Comparison of ENCODE assay signal across 1 cellular context in the genomic region with DNA sequence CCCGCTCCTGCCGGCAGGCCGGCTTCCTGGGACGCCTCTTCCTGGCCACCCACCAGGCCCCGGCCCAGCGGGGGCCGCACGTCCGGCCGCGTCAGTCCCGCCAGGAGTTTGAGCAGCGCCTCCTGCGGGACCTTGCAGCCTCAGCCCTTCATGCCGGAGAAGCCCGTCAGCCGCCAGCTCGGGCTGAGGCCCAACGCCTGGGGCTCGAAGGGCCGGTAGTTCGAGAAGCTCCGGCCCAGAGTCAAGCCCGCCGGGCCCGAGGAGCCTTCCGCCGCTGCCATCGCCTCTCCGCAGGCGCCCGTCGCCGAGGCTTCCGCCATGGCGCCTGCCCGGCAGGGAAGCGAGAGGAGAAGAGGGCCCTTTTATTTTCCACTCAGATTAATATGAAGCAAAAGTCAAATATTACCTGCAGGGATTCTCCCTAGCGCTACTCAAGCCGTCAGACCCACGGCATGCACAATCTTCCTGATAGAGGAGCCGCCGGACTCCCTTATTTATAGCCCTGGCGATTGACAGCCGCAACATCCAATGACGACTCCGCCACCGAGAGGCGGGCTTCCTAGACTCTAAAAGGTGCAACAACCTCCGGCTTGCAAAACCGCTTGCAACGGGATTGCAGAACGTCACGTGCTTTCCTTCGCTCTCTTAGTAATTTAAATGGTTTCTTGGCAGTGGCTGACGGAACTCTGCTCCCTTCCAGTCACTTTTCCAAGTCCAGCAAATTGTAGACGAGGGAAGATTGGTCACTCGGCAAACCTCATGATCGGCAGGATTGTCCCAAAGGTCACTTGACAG.
TF ChIP-seq lines count a peak whose summit lies in the region.

A gene with protein sequence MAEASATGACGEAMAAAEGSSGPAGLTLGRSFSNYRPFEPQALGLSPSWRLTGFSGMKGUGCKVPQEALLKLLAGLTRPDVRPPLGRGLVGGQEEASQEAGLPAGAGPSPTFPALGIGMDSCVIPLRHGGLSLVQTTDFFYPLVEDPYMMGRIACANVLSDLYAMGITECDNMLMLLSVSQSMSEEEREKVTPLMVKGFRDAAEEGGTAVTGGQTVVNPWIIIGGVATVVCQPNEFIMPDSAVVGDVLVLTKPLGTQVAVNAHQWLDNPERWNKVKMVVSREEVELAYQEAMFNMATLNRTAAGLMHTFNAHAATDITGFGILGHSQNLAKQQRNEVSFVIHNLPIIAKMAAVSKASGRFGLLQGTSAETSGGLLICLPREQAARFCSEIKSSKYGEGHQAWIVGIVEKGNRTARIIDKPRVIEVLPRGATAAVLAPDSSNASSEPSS (minus strand): TSS at position 467 of the 795 bp plus-strand sequence. CDS start 147 bp downstream, at position 320.

TF ChIP-seq in HepG2, 621 proteins besides CTCF, POLR2A, EP300 and RAD21 (continued from another document and continues in another):
- TF ChIP-seq, protein P1, sequence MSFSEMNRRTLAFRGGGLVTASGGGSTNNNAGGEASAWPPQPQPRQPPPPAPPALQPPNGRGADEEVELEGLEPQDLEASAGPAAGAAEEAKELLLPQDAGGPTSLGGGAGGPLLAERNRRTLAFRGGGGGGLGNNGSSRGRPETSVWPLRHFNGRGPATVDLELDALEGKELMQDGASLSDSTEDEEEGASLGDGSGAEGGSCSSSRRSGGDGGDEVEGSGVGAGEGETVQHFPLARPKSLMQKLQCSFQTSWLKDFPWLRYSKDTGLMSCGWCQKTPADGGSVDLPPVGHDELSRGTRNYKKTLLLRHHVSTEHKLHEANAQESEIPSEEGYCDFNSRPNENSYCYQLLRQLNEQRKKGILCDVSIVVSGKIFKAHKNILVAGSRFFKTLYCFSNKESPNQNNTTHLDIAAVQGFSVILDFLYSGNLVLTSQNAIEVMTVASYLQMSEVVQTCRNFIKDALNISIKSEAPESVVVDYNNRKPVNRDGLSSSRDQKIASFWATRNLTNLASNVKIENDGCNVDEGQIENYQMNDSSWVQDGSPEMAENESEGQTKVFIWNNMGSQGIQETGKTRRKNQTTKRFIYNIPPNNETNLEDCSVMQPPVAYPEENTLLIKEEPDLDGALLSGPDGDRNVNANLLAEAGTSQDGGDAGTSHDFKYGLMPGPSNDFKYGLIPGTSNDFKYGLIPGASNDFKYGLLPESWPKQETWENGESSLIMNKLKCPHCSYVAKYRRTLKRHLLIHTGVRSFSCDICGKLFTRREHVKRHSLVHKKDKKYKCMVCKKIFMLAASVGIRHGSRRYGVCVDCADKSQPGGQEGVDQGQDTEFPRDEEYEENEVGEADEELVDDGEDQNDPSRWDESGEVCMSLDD (CRISPR knock-in tag; IDR thresholded peaks at IDR 0.05; ENCODE audit: borderline replicate concordance) = no peak
- TF ChIP-seq SP5 (CRISPR knock-in tag; IDR thresholded peaks at IDR 0.05; ENCODE audit: borderline replicate concordance, low read depth) (no peak), SUZ12 (IDR thresholded peaks at IDR 0.05; ENCODE audit: low read depth, low read length) (no peak), ZNF263 (CRISPR knock-in tag; IDR thresholded peaks at IDR 0.05) (no peak), JUN (CRISPR knock-in tag; IDR thresholded peaks at IDR 0.05) (peak; percentile 40; the same call in 1 of the 2 replicates), MED8 (CRISPR knock-in tag; IDR thresholded peaks at IDR 0.05; ENCODE audit: insufficient replicate concordance) (peak; percentile 59), ETV5 (CRISPR knock-in tag; IDR thresholded peaks at IDR 0.05; ENCODE audit: borderline replicate concordance) (peak; percentile 47; the same call in 1 of the 2 replicates), FOSL2 (CRISPR knock-in tag; IDR thresholded peaks at IDR 0.05) (peak; percentile 65; the same call in 1 of the 2 replicates), SP2 (CRISPR knock-in tag; IDR thresholded peaks at IDR 0.05) (peak; percentile 93), ZNF326 (CRISPR knock-in tag; IDR thresholded peaks at IDR 0.05; ENCODE audit: borderline replicate concordance) (no peak), ZNF670 (CRISPR knock-in tag; IDR thresholded peaks at IDR 0.05; ENCODE audit: borderline replicate concordance) (no peak), ZNF160 (CRISPR knock-in tag; IDR thresholded peaks at IDR 0.05) (0 out of 2 replicates have a peak, but pooled peaks have one; percentile 27)
- TF ChIP-seq, protein P2, sequence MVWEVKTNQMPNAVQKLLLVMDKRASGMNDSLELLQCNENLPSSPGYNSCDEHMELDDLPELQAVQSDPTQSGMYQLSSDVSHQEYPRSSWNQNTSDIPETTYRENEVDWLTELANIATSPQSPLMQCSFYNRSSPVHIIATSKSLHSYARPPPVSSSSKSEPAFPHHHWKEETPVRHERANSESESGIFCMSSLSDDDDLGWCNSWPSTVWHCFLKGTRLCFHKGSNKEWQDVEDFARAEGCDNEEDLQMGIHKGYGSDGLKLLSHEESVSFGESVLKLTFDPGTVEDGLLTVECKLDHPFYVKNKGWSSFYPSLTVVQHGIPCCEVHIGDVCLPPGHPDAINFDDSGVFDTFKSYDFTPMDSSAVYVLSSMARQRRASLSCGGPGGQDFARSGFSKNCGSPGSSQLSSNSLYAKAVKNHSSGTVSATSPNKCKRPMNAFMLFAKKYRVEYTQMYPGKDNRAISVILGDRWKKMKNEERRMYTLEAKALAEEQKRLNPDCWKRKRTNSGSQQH (CRISPR knock-in tag; IDR thresholded peaks at IDR 0.05; ENCODE audit: low read depth) = no peak
- TF ChIP-seq, protein P3, sequence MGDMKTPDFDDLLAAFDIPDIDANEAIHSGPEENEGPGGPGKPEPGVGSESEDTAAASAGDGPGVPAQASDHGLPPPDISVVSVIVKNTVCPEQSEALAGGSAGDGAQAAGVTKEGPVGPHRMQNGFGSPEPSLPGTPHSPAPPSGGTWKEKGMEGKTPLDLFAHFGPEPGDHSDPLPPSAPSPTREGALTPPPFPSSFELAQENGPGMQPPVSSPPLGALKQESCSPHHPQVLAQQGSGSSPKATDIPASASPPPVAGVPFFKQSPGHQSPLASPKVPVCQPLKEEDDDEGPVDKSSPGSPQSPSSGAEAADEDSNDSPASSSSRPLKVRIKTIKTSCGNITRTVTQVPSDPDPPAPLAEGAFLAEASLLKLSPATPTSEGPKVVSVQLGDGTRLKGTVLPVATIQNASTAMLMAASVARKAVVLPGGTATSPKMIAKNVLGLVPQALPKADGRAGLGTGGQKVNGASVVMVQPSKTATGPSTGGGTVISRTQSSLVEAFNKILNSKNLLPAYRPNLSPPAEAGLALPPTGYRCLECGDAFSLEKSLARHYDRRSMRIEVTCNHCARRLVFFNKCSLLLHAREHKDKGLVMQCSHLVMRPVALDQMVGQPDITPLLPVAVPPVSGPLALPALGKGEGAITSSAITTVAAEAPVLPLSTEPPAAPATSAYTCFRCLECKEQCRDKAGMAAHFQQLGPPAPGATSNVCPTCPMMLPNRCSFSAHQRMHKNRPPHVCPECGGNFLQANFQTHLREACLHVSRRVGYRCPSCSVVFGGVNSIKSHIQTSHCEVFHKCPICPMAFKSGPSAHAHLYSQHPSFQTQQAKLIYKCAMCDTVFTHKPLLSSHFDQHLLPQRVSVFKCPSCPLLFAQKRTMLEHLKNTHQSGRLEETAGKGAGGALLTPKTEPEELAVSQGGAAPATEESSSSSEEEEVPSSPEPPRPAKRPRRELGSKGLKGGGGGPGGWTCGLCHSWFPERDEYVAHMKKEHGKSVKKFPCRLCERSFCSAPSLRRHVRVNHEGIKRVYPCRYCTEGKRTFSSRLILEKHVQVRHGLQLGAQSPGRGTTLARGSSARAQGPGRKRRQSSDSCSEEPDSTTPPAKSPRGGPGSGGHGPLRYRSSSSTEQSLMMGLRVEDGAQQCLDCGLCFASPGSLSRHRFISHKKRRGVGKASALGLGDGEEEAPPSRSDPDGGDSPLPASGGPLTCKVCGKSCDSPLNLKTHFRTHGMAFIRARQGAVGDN (CRISPR knock-in tag; IDR thresholded peaks at IDR 0.05) = peak; percentile 88
- TF ChIP-seq, protein P4, sequence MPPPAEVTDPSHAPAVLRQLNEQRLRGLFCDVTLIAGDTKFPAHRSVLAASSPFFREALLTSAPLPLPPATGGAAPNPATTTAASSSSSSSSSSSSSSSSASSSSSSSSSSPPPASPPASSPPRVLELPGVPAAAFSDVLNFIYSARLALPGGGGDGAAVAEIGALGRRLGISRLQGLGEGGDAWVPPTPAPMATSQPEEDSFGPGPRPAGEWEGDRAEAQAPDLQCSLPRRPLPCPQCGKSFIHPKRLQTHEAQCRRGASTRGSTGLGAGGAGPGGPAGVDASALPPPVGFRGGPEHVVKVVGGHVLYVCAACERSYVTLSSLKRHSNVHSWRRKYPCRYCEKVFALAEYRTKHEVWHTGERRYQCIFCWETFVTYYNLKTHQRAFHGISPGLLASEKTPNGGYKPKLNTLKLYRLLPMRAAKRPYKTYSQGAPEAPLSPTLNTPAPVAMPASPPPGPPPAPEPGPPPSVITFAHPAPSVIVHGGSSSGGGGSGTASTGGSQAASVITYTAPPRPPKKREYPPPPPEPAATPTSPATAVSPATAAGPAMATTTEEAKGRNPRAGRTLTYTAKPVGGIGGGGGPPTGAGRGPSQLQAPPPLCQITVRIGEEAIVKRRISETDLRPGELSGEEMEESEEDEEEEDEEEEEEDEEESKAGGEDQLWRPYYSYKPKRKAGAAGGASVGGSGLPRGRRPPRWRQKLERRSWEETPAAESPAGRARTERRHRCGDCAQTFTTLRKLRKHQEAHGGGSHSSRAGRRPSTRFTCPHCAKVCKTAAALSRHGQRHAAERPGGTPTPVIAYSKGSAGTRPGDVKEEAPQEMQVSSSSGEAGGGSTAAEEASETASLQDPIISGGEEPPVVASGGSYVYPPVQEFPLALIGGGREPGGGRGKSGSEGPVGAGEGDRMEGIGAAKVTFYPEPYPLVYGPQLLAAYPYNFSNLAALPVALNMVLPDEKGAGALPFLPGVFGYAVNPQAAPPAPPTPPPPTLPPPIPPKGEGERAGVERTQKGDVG (CRISPR knock-in tag; IDR thresholded peaks at IDR 0.05; ENCODE audit: borderline replicate concordance) = 0 out of 2 replicates have a peak, but pooled peaks have one; percentile 48
- TF ChIP-seq, protein P5, sequence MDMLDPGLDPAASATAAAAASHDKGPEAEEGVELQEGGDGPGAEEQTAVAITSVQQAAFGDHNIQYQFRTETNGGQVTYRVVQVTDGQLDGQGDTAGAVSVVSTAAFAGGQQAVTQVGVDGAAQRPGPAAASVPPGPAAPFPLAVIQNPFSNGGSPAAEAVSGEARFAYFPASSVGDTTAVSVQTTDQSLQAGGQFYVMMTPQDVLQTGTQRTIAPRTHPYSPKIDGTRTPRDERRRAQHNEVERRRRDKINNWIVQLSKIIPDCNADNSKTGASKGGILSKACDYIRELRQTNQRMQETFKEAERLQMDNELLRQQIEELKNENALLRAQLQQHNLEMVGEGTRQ (IDR thresholded peaks at IDR 0.05; ENCODE audit: low read depth, low read length) = peak; percentile 86
- TF ChIP-seq, protein P5 (CRISPR knock-in tag; IDR thresholded peaks at IDR 0.05; ENCODE audit: borderline replicate concordance) = peak; percentile 88; the same call in 1 of the 2 replicates
- TF ChIP-seq, protein P6, sequence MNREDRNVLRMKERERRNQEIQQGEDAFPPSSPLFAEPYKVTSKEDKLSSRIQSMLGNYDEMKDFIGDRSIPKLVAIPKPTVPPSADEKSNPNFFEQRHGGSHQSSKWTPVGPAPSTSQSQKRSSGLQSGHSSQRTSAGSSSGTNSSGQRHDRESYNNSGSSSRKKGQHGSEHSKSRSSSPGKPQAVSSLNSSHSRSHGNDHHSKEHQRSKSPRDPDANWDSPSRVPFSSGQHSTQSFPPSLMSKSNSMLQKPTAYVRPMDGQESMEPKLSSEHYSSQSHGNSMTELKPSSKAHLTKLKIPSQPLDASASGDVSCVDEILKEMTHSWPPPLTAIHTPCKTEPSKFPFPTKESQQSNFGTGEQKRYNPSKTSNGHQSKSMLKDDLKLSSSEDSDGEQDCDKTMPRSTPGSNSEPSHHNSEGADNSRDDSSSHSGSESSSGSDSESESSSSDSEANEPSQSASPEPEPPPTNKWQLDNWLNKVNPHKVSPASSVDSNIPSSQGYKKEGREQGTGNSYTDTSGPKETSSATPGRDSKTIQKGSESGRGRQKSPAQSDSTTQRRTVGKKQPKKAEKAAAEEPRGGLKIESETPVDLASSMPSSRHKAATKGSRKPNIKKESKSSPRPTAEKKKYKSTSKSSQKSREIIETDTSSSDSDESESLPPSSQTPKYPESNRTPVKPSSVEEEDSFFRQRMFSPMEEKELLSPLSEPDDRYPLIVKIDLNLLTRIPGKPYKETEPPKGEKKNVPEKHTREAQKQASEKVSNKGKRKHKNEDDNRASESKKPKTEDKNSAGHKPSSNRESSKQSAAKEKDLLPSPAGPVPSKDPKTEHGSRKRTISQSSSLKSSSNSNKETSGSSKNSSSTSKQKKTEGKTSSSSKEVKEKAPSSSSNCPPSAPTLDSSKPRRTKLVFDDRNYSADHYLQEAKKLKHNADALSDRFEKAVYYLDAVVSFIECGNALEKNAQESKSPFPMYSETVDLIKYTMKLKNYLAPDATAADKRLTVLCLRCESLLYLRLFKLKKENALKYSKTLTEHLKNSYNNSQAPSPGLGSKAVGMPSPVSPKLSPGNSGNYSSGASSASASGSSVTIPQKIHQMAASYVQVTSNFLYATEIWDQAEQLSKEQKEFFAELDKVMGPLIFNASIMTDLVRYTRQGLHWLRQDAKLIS (CRISPR knock-in tag; IDR thresholded peaks at IDR 0.05) = peak; percentile 70; the same call in 1 of the 2 replicates
- TF ChIP-seq, protein P7, sequence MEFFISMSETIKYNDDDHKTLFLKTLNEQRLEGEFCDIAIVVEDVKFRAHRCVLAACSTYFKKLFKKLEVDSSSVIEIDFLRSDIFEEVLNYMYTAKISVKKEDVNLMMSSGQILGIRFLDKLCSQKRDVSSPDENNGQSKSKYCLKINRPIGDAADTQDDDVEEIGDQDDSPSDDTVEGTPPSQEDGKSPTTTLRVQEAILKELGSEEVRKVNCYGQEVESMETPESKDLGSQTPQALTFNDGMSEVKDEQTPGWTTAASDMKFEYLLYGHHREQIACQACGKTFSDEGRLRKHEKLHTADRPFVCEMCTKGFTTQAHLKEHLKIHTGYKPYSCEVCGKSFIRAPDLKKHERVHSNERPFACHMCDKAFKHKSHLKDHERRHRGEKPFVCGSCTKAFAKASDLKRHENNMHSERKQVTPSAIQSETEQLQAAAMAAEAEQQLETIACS (CRISPR knock-in tag; IDR thresholded peaks at IDR 0.05) = no peak
- TF ChIP-seq, protein P8, sequence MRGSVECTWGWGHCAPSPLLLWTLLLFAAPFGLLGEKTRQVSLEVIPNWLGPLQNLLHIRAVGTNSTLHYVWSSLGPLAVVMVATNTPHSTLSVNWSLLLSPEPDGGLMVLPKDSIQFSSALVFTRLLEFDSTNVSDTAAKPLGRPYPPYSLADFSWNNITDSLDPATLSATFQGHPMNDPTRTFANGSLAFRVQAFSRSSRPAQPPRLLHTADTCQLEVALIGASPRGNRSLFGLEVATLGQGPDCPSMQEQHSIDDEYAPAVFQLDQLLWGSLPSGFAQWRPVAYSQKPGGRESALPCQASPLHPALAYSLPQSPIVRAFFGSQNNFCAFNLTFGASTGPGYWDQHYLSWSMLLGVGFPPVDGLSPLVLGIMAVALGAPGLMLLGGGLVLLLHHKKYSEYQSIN (CRISPR knock-in tag; IDR thresholded peaks at IDR 0.05; ENCODE audit: borderline replicate concordance) = no peak
